23 cellular contexts compared by ENCODE assay signal in the genomic region with DNA sequence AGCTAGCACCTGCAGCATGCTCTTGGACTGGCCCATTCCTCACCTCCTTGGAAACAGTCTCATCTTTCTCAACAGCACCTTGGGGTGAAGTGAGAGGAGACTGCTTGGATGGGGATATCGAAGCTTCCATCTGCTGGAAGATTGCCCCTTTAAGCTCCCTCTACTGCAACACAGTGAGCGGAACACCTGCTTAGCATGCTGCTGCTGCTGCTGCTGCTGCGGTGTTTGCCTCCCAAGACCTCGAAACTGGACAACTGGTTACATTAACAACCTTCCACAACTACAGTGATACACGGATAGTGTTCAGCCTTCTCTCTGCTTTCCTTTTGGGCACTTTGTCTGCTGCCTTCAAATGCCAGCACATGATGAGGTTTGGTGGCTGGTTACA.
DNase-seq lines count a peak whose midpoint lies in the region; ATAC-seq, FAIRE-seq and TF ChIP-seq lines count a peak whose summit lies in the region.
"Had no signal": no experiment of that assay in that cellular context is flagged by ENCODE, and none has a peak within 500 bp of the region (broad histone marks: within the 10 kb centered on the region; RNA-seq: fewer than 3 reads in every experiment).

No MANE protein-coding gene starts in this region.

- peaks cover 6% of the 10 kb centered on the region for H3K9me3 Mint-ChIP-seq in mesothelial cell of epicardium
- H3K9me3 Mint-ChIP-seq in type B pancreatic cell = peaks cover 4% of the 10 kb centered on the region

- no peak for TF ChIP-seq CTCF in mesothelial cell of epicardium (IDR thresholded peaks at IDR 0.05; ENCODE audit: unreplicated experiment)
- no peak for TF ChIP-seq CTCF in type B pancreatic cell (conservative IDR thresholded peaks at IDR 0.05)
- no peak for TF ChIP-seq CTCF in esophagus muscularis mucosa (IDR thresholded peaks at IDR 0.05)

- H3K36me3 Mint-ChIP-seq in mesothelial cell of epicardium (peaks cover 37% of the 10 kb centered on the region), type B pancreatic cell (peaks cover 13% of the 10 kb centered on the region)

- no peak overlapping the region for H3K4me3 ChIP-seq in esophagus muscularis mucosa
- H3K4me3 ChIP-seq: MG63, Peyer's patch, SJSA1 had no signal

- peaks cover 52% of the 10 kb centered on the region for H3K4me1 Mint-ChIP-seq in mesothelial cell of epicardium
- peaks cover 22% of the 10 kb centered on the region for H3K4me1 Mint-ChIP-seq in type B pancreatic cell (ENCODE audit: unreplicated experiment)
- H3K4me1 Mint-ChIP-seq: CD8-positive, alpha-beta memory T cell had no signal

- peaks cover 0 to 7% (median 0%) of the 10 kb centered on the region in 4 donors for H3K9me3 ChIP-seq in esophagus muscularis mucosa
- H3K9me3 ChIP-seq: MG63, Peyer's patch, SJSA1 had no signal

- DNase-seq in Right ventricle myocardium inferior (ENCODE audit: missing footprints) (peak; percentile 17), cardiac septum (ENCODE audit: low spot score) (no peak), mesothelial cell of epicardium (ENCODE audit: low spot score in 2 of 2, unreplicated experiment in 2 of 2) (no peak), type B pancreatic cell (ENCODE audit: extremely low spot score, unreplicated experiment) (no peak), esophagus muscularis mucosa (ENCODE audit: extremely low spot score) (no peak), HTR-8/SVneo (ENCODE audit: insufficient read length, low spot score) (no peak)
- DNase-seq: 8988T, Calu3, MG63, NCI-H1417, NCI-H187 treated with DMSO at 0.1 percent for 48 hours, NCI-H2107, NCI-H345, NCI-H524, NCI-H774, Peyer's patch had no signal

- no peak for TF ChIP-seq EP300 in esophagus muscularis mucosa (IDR thresholded peaks at IDR 0.05)

- no peak overlapping the region for H3K4me3 Mint-ChIP-seq in mesothelial cell of epicardium
- peak overlapping the region; percentile 11 for H3K4me3 Mint-ChIP-seq in type B pancreatic cell
- H3K4me3 Mint-ChIP-seq: CD8-positive, alpha-beta memory T cell had no signal

- no peak for ATAC-seq in Right ventricle myocardium inferior
- ATAC-seq in HG03135 (IDR thresholded peaks at IDR 0.05; ENCODE audit: unreplicated experiment) = no peak

- no peaks in the 10 kb centered on the region for H3K27me3 ChIP-seq in esophagus muscularis mucosa
- H3K27me3 ChIP-seq: MG63, Peyer's patch, SJSA1 had no signal

- H3K27ac ChIP-seq in cingulate gyrus (ENCODE audit: low read depth, low read length) (peak overlapping the region; percentile 91), esophagus muscularis mucosa (replicated peaks in 1 of 4) (no peak overlapping the region)
- H3K27ac ChIP-seq: C4-2B, Peyer's patch, SJSA1 had no signal

- no peaks in the 10 kb centered on the region for H3K36me3 ChIP-seq in esophagus muscularis mucosa
- H3K36me3 ChIP-seq: MG63, Peyer's patch, SJSA1 had no signal

- intact Hi-C loops in Right ventricle myocardium inferior (cut with DNase I) = no loop called here
- intact Hi-C loops in cardiac septum (cut with DNase I) = no loop called here
- intact Hi-C loops in esophagus muscularis mucosa (cut with DNase I) = no loop called here

- peak overlapping the region; percentile 93 for H3K27ac Mint-ChIP-seq in mesothelial cell of epicardium
- H3K27ac Mint-ChIP-seq in type B pancreatic cell = peak overlapping the region; percentile 67

- no peaks in the 10 kb centered on the region for H3K27me3 Mint-ChIP-seq in mesothelial cell of epicardium (ENCODE audit: low read depth)
- H3K27me3 Mint-ChIP-seq in type B pancreatic cell = peaks cover 6% of the 10 kb centered on the region
- H3K27me3 Mint-ChIP-seq: CD8-positive, alpha-beta memory T cell had no signal

- FAIRE-seq in HTR-8/SVneo (lab: Jason Lieb, UNC) = no peak
- FAIRE-seq: G401.6, GM12892 had no signal

- 89% methylated on average over 4 of the region's 5 CpGs for WGBS in esophagus muscularis mucosa

- peaks cover 0 to 11% (median 5%) of the 10 kb centered on the region in 4 donors for H3K4me1 ChIP-seq in esophagus muscularis mucosa
- H3K4me1 ChIP-seq: Peyer's patch, SJSA1 had no signal

- TF ChIP-seq POLR2A in esophagus muscularis mucosa (IDR thresholded peaks at IDR 0.05; ENCODE audit: low read depth) = no peak
